9 cellular contexts compared by ENCODE assay signal in the genomic region with DNA sequence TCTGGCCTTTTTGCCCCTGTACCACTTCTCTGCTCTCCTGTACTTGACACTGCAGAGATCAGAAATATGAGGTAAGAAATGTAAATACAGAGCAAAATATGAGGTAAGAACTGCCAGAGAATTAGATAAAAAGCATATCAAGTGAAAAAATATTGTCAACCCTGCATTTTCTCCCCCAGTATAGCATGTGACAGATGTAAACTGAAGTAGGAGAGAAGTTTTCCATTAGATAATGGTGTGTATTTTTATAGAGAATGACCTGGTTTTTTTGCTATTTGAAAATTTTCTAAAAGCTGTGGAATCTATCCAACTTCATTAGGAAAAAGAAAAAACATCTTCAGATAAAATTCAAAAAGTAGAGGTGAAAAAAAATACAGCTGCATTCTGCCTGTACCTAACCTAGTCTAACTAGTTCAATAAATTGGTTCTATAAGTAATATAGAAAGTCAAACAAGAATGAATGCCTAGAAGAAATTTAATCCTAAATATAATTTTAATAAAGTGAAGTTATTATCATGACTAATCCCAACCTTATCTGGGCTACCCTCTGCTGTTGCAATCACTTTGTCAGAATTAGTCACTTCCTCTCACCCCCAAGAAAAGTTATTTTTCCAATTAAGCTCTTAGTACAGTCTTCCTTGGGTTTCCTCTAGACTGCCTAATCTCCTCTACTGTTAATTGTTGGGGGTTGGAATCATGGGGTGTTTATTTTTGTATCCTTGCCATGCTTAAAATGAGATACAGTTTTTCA.
A peak's percentile ranks its signal among the peaks of the same experiment; 100 is the strongest.
DNase-seq lines count a peak whose midpoint lies in the region; FAIRE-seq and TF ChIP-seq lines count a peak whose summit lies in the region.
"Had no signal": no experiment of that assay in that cellular context is flagged by ENCODE, and none has a peak within 500 bp of the region (broad histone marks: within the 10 kb centered on the region; RNA-seq: fewer than 3 reads in every experiment).

No MANE protein-coding gene starts in this region.

- H3K4me2 ChIP-seq in neuronal stem cell (ENCODE audit: insufficient read depth, low read length, poor library complexity, severe bottlenecking): no peak overlapping the region

- no peak overlapping the region for H2AFZ ChIP-seq in neuronal stem cell (ENCODE audit: low read length)

- no peak overlapping the region for H2BK5ac ChIP-seq in neuronal stem cell (ENCODE audit: low read length)

- H3K79me1 ChIP-seq in neuronal stem cell (ENCODE audit: low read depth, low read length): no peaks in the 10 kb centered on the region

- DNase-seq in H54 (ENCODE audit: insufficient read length, low spot score) (peak; percentile 9), RPMI7951 (ENCODE audit: low read depth) (peak; percentile 65), fibroblast of gingiva (ENCODE audit: low read depth) (peak; percentile 61), renal cortical epithelial cell (ENCODE audit: low read depth) (peak; percentile 79), ecto neural progenitor cell (ENCODE audit: low spot score) (no peak), neuronal stem cell (ENCODE audit: low spot score) (no peak)
- no peak for DNase-seq in stimulated activated CD4-positive, alpha-beta T cell treated with anti-CD3 and anti-CD28 coated beads, Interleukin-15, amount 100 ng/mL, for 24 hours
- DNase-seq in CD4-positive, alpha-beta memory T cell: no peak
- DNase-seq: NCI-H2081 had no signal

- no peak overlapping the region for H3K18ac ChIP-seq in neuronal stem cell (ENCODE audit: low read length)

- H3K9me3 Mint-ChIP-seq in CD4-positive, alpha-beta memory T cell: peaks cover 0 to 13% (median 4%) of the 10 kb centered on the region in 8 donors

- H2BK15ac ChIP-seq in neuronal stem cell (ENCODE audit: low read length): no peak overlapping the region

- H3K14ac ChIP-seq in neuronal stem cell (ENCODE audit: low read length): no peak overlapping the region

- H3K27ac ChIP-seq in neuronal stem cell (replicated peaks; ENCODE audit: low read length): no peak overlapping the region
- no peak overlapping the region for H3K27ac ChIP-seq in CD4-positive, alpha-beta memory T cell (ENCODE audit: low read depth, low read length)

- no peak overlapping the region for H3K4ac ChIP-seq in neuronal stem cell (ENCODE audit: low read length)

- H3K9me3 ChIP-seq in neuronal stem cell (replicated peaks in 1 of 2; ENCODE audit: control insufficient read depth in 2 of 2, insufficient read depth in 1 of 2, low read depth in 1 of 2, low read length in 2 of 2): no peaks in the 10 kb centered on the region
- no peaks in the 10 kb centered on the region for H3K9me3 ChIP-seq in CD4-positive, alpha-beta memory T cell (ENCODE audit: control insufficient read depth in 1 of 2, low read length in 2 of 2)

- no peak overlapping the region for H2AK5ac ChIP-seq in neuronal stem cell (ENCODE audit: low read depth, low read length)

- H3K36me3 Mint-ChIP-seq in CD4-positive, alpha-beta memory T cell: no peaks in the 10 kb centered on the region

- H3K4me3 Mint-ChIP-seq in CD4-positive, alpha-beta memory T cell: no peak overlapping the region

- H4K8ac ChIP-seq in neuronal stem cell (ENCODE audit: low read depth, low read length): no peak overlapping the region

- no peaks in the 10 kb centered on the region for H3K4me1 Mint-ChIP-seq in CD4-positive, alpha-beta memory T cell

- peaks cover 0 to under 1% of the 10 kb centered on the region in 2 donors for H3K4me1 ChIP-seq in neuronal stem cell (ENCODE audit: control insufficient read depth in 2 of 2, insufficient read depth in 1 of 2, low read depth in 1 of 2, low read length in 2 of 2)
- H3K4me1 ChIP-seq in CD4-positive, alpha-beta memory T cell (ENCODE audit: insufficient read depth, low read length): no peaks in the 10 kb centered on the region

- no peak overlapping the region for H4K91ac ChIP-seq in neuronal stem cell (ENCODE audit: low read depth, low read length, poor library complexity)

- FAIRE-seq in H54 (lab: Jason Lieb, UNC): peak; percentile 64

- no peak for TF ChIP-seq POLR2A in H54 (IDR thresholded peaks at IDR 0.05; ENCODE audit: low read depth, low read length)

- H2BK12ac ChIP-seq in neuronal stem cell (ENCODE audit: low read length): no peak overlapping the region

- H3K23ac ChIP-seq in neuronal stem cell (ENCODE audit: low read depth, low read length, poor library complexity): no peak overlapping the region

- POLR2A ChIA-PET in CD4-positive, alpha-beta memory T cell (lab: Charles Lee; ENCODE audit: partially characterized antibody): no interaction called here

- intact Hi-C loops in CD4-positive, alpha-beta memory T cell (cut with micrococcal nuclease): no loop called here

- no peak overlapping the region for H2BK120ac ChIP-seq in neuronal stem cell (ENCODE audit: low read depth, low read length)

- no peak overlapping the region for H3K9ac ChIP-seq in neuronal stem cell (ENCODE audit: low read depth, low read length, poor library complexity)

- H3K4me3 ChIP-seq in neuronal stem cell (ENCODE audit: low read length in 2 of 2): no peak overlapping the region
- no peak overlapping the region for H3K4me3 ChIP-seq in CD4-positive, alpha-beta memory T cell (ENCODE audit: low read length in 2 of 2)

- H3K27ac Mint-ChIP-seq in CD4-positive, alpha-beta memory T cell: no peak overlapping the region

- CTCF ChIA-PET in CD4-positive, alpha-beta memory T cell (lab: Charles Lee; ENCODE audit: partially characterized antibody): no interaction called here

- H3K27me3 ChIP-seq in neuronal stem cell (ENCODE audit: control insufficient read depth in 3 of 3, insufficient read depth in 3 of 3, low read depth in 1 of 3, low read length in 3 of 3): no peaks in the 10 kb centered on the region
- H3K27me3 ChIP-seq in CD4-positive, alpha-beta memory T cell (ENCODE audit: insufficient read depth, low read length): no peaks in the 10 kb centered on the region

- no peaks in the 10 kb centered on the region for H3K27me3 Mint-ChIP-seq in CD4-positive, alpha-beta memory T cell

- H3K36me3 ChIP-seq in neuronal stem cell (replicated peaks in 1 of 2; ENCODE audit: control insufficient read depth in 2 of 2, insufficient read depth in 2 of 2, low read length in 2 of 2): no peaks in the 10 kb centered on the region
- H3K36me3 ChIP-seq in CD4-positive, alpha-beta memory T cell (ENCODE audit: insufficient read depth, low read length): no peaks in the 10 kb centered on the region

Comparison
In these comparisons a context has a peak if more than half of its experiments do, and no peak if none do; other contexts are left out.
1. DNase-seq: peak in H54 (single experiment), RPMI7951 (single experiment), fibroblast of gingiva (single experiment) and renal cortical epithelial cell (single experiment); none in stimulated activated CD4-positive, alpha-beta T cell treated with anti-CD3 and anti-CD28 coated beads, Interleukin-15, amount 100 ng/mL, for 24 hours (single experiment), ecto neural progenitor cell (single experiment), neuronal stem cell (single experiment) and CD4-positive, alpha-beta memory T cell (0 of 5).